9 cellular contexts compared by ENCODE assay signal in the genomic region with DNA sequence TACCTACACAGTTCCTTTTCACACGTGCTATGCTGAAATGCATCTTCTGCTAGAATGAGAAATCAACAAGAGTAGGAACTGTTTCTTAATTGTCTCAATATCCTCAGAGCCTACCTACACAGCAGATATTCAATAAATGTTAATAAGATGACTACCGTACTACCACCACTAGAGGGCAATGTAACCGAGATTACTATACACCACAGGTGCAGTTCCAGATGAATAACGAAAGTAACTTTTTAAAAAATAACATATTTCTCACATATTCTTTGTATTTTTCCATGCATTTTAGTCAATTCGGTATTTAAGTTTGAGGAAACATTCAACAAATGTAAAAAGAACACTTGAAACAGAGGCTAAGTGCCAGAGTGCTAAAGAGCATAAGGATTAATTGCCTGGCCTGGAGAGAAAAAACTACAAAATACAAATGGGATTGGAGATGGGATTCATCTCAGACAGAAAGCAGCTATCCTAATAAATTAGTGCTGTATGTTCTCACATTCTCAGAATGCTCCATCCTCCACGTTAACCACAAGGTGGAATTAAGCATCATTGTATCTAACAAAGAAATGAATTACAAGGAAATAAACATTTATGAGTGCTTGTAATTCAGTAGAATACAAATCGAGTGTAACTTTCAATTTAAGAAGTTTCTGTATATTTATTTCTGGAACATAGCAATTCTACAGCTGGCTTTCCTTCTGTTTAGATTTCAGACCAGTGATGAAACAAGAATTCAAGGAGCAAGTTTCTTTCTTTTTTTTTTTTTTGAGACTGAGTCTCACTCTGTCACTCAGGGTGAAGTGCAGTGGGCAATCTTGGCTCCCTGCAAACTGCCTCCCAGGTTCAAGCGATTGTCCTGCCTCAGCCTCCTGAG.
A peak's percentile ranks its signal among the peaks of the same experiment; 100 is the strongest.
DNase-seq lines count a peak whose midpoint lies in the region; ATAC-seq lines count a peak whose summit lies in the region.
"Had no signal": no experiment of that assay in that cellular context is flagged by ENCODE, and none has a peak within 500 bp of the region (broad histone marks: within the 10 kb centered on the region; RNA-seq: fewer than 3 reads in every experiment).

No MANE protein-coding gene starts in this region.

- peaks cover 17% of the 10 kb centered on the region for H3K27me3 Mint-ChIP-seq in memory B cell

- no peak overlapping the region for H3K4me3 Mint-ChIP-seq in memory B cell
- H3K4me3 Mint-ChIP-seq: dendritic cell treated with granulocyte-macrophage colony-stimulating factor and Interleukin-4, amounts not matched to agents 40 ng/mL and 50 ng/mL, for 4 days had no signal

- no peak overlapping the region for H3K27ac Mint-ChIP-seq in memory B cell
- H3K27ac Mint-ChIP-seq: dendritic cell treated with granulocyte-macrophage colony-stimulating factor and Interleukin-4, amounts not matched to agents 40 ng/mL and 50 ng/mL, for 4 days had no signal

- peaks cover 3% of the 10 kb centered on the region for H3K4me1 Mint-ChIP-seq in memory B cell

- peak; percentile 81 to 92 for ATAC-seq in activated CD4-positive, CD25-positive, alpha-beta regulatory T cell treated with anti-CD3 and anti-CD28 coated beads, Interleukin-2, amount 50 U/mL, for 24 hours
- peak; percentile 96 for ATAC-seq in GM21529 (IDR thresholded peaks at IDR 0.05; ENCODE audit: unreplicated experiment)
- peak; percentile 96 for ATAC-seq in memory B cell (ENCODE audit: low read depth)

- no peaks in the 10 kb centered on the region for H3K36me3 Mint-ChIP-seq in memory B cell

- DNase-seq in activated CD4-positive, CD25-positive, alpha-beta regulatory T cell treated with anti-CD3 and anti-CD28 coated beads, Interleukin-2, amount 50 U/mL, for 72 hours = no peak
- DNase-seq in HuH-7 (ENCODE audit: low spot score) = peak; percentile 27
- DNase-seq in OCI-M2 (lab: John Stamatoyannopoulos, UW; ENCODE audit: unreplicated experiment) = peak; percentile 19
- peak; percentile 72 for DNase-seq in dedifferentiated amniotic fluid mesenchymal stem cell (ENCODE audit: extremely low spot score)
- peak in 1 of 2 donors; percentile 63 for DNase-seq in memory B cell (ENCODE audit: low spot score in 2 of 2)
- DNase-seq in AG08396 (ENCODE audit: low spot score) = no peak

- H3K9me3 Mint-ChIP-seq in memory B cell = no peaks in the 10 kb centered on the region
- H3K9me3 Mint-ChIP-seq: dendritic cell treated with granulocyte-macrophage colony-stimulating factor and Interleukin-4, amounts not matched to agents 40 ng/mL and 50 ng/mL, for 4 days had no signal

Comparison
In these comparisons a context has a peak if more than half of its experiments do, and no peak if none do; other contexts are left out.
1. DNase-seq: peak in HuH-7 (single experiment), OCI-M2 (single experiment) and dedifferentiated amniotic fluid mesenchymal stem cell (single experiment); none in activated CD4-positive, CD25-positive, alpha-beta regulatory T cell treated with anti-CD3 and anti-CD28 coated beads, Interleukin-2, amount 50 U/mL, for 72 hours (single experiment) and AG08396 (single experiment).
2. Peak in every context shown above with its lines, with median percentiles within 50 percentile points of each other: ATAC-seq.